In the genomic region with DNA sequence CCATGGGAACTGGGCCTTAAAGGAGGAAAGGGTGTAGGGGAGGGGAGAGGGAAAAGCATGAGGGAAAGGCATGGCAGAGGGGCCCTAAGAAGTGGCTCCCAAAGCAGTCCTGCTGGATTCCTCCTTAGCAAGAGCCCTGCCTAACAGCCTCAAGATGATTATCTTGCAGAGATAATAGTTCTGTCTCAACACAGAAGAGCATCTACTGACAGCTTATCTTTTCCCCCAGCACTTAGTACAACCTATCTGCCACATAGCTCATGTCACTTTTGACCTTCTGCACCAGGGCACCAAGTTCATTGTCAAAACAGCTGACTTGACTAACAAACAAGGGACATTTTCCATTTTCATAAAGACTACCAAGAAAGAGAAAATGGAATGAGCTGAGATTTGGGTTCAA, we compare ENCODE assay signal across 1 cellular context.
TF ChIP-seq lines count a peak whose summit lies in the region.

No MANE protein-coding gene starts in this region.

TF ChIP-seq in K562, 482 proteins besides CTCF, POLR2A, EP300 and RAD21 (continued from another document):
- TF ChIP-seq, protein P1, sequence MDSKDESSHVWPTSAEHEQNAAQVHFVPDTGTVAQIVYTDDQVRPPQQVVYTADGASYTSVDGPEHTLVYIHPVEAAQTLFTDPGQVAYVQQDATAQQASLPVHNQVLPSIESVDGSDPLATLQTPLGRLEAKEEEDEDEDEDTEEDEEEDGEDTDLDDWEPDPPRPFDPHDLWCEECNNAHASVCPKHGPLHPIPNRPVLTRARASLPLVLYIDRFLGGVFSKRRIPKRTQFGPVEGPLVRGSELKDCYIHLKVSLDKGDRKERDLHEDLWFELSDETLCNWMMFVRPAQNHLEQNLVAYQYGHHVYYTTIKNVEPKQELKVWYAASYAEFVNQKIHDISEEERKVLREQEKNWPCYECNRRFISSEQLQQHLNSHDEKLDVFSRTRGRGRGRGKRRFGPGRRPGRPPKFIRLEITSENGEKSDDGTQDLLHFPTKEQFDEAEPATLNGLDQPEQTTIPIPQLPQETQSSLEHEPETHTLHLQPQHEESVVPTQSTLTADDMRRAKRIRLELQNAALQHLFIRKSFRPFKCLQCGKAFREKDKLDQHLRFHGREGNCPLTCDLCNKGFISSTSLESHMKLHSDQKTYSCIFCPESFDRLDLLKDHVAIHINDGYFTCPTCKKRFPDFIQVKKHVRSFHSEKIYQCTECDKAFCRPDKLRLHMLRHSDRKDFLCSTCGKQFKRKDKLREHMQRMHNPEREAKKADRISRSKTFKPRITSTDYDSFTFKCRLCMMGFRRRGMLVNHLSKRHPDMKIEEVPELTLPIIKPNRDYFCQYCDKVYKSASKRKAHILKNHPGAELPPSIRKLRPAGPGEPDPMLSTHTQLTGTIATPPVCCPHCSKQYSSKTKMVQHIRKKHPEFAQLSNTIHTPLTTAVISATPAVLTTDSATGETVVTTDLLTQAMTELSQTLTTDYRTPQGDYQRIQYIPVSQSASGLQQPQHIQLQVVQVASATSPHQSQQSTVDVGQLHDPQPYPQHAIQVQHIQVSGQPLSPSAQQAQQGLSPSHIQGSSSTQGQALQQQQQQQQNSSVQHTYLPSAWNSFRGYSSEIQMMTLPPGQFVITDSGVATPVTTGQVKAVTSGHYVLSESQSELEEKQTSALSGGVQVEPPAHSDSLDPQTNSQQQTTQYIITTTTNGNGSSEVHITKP (IDR thresholded peaks at IDR 0.05; ENCODE audit: partially characterized antibody) = peak; percentile 54
- TF ChIP-seq ARHGAP35 (IDR thresholded peaks at IDR 0.05; ENCODE audit: partially characterized antibody) = no peak
- peak; percentile 24; the same call in 1 of the 2 replicates for TF ChIP-seq C11orf30 (IDR thresholded peaks at IDR 0.05; ENCODE audit: low read depth)
- peak; percentile 65 for TF ChIP-seq MAFG (tag; conservative IDR thresholded peaks at IDR 0.05)
- peak; percentile 59 for TF ChIP-seq ZNF766 (CRISPR knock-in tag; conservative IDR thresholded peaks at IDR 0.05)
- TF ChIP-seq CBFA2T2 (conservative IDR thresholded peaks at IDR 0.05) = peak; percentile 28
- TF ChIP-seq, protein P2, sequence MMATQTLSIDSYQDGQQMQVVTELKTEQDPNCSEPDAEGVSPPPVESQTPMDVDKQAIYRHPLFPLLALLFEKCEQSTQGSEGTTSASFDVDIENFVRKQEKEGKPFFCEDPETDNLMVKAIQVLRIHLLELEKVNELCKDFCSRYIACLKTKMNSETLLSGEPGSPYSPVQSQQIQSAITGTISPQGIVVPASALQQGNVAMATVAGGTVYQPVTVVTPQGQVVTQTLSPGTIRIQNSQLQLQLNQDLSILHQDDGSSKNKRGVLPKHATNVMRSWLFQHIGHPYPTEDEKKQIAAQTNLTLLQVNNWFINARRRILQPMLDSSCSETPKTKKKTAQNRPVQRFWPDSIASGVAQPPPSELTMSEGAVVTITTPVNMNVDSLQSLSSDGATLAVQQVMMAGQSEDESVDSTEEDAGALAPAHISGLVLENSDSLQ (IDR thresholded peaks at IDR 0.05) = peak; percentile 23; the same call in 1 of the 2 replicates
- peak; percentile 50; the same call in 1 of the 2 replicates for TF ChIP-seq TEAD4 (IDR thresholded peaks at IDR 0.05; ENCODE audit: low read length)
- TF ChIP-seq TEAD4 (CRISPR knock-in tag; IDR thresholded peaks at IDR 0.05; ENCODE audit: borderline replicate concordance) = no peak
- no peak for TF ChIP-seq NR2C1 (IDR thresholded peaks at IDR 0.05)
- TF ChIP-seq NR2C1 (tag; IDR thresholded peaks at IDR 0.05) = 0 out of 2 replicates have a peak, but pooled peaks have one; percentile 24
- TF ChIP-seq, protein P3, sequence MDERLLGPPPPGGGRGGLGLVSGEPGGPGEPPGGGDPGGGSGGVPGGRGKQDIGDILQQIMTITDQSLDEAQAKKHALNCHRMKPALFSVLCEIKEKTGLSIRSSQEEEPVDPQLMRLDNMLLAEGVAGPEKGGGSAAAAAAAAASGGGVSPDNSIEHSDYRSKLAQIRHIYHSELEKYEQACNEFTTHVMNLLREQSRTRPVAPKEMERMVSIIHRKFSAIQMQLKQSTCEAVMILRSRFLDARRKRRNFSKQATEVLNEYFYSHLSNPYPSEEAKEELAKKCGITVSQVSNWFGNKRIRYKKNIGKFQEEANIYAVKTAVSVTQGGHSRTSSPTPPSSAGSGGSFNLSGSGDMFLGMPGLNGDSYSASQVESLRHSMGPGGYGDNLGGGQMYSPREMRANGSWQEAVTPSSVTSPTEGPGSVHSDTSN (CRISPR knock-in tag; IDR thresholded peaks at IDR 0.05; ENCODE audit: low read depth) = no peak
- TF ChIP-seq, protein P3 (tag; conservative IDR thresholded peaks at IDR 0.05; ENCODE audit: low read depth) = peak; percentile 70
- peak; percentile 66 for TF ChIP-seq CBFA2T3 (IDR thresholded peaks at IDR 0.05)
- peak; percentile 62 for TF ChIP-seq MEIS2 (IDR thresholded peaks at IDR 0.05; ENCODE audit: partially characterized antibody)
- no peak for TF ChIP-seq NR2C2 (CRISPR knock-in tag; IDR thresholded peaks at IDR 0.05)
- TF ChIP-seq NR2C2 (tag; IDR thresholded peaks at IDR 0.05) = peak; percentile 60; the same call in 1 of the 2 replicates
- no peak for TF ChIP-seq GATA2 (CRISPR knock-in tag; IDR thresholded peaks at IDR 0.05)
- TF ChIP-seq, protein P4, sequence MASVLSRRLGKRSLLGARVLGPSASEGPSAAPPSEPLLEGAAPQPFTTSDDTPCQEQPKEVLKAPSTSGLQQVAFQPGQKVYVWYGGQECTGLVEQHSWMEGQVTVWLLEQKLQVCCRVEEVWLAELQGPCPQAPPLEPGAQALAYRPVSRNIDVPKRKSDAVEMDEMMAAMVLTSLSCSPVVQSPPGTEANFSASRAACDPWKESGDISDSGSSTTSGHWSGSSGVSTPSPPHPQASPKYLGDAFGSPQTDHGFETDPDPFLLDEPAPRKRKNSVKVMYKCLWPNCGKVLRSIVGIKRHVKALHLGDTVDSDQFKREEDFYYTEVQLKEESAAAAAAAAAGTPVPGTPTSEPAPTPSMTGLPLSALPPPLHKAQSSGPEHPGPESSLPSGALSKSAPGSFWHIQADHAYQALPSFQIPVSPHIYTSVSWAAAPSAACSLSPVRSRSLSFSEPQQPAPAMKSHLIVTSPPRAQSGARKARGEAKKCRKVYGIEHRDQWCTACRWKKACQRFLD (CRISPR knock-in tag; IDR thresholded peaks at IDR 0.05) = no peak
- TF ChIP-seq FOSL1 (tag; conservative IDR thresholded peaks at IDR 0.05) = 0 out of 2 replicates have a peak, but pooled peaks have one; percentile 19
- TF ChIP-seq TAL1 (IDR thresholded peaks at IDR 0.05) = peak; percentile 33; the same call in 1 of the 2 replicates
- no peak for TF ChIP-seq HDAC8 (tag; IDR thresholded peaks at IDR 0.05)
- TF ChIP-seq ARID1B (IDR thresholded peaks at IDR 0.05) = peak; percentile 39; the same call in 1 of the 2 replicates
